8 cellular contexts compared by ENCODE assay signal in the genomic region with DNA sequence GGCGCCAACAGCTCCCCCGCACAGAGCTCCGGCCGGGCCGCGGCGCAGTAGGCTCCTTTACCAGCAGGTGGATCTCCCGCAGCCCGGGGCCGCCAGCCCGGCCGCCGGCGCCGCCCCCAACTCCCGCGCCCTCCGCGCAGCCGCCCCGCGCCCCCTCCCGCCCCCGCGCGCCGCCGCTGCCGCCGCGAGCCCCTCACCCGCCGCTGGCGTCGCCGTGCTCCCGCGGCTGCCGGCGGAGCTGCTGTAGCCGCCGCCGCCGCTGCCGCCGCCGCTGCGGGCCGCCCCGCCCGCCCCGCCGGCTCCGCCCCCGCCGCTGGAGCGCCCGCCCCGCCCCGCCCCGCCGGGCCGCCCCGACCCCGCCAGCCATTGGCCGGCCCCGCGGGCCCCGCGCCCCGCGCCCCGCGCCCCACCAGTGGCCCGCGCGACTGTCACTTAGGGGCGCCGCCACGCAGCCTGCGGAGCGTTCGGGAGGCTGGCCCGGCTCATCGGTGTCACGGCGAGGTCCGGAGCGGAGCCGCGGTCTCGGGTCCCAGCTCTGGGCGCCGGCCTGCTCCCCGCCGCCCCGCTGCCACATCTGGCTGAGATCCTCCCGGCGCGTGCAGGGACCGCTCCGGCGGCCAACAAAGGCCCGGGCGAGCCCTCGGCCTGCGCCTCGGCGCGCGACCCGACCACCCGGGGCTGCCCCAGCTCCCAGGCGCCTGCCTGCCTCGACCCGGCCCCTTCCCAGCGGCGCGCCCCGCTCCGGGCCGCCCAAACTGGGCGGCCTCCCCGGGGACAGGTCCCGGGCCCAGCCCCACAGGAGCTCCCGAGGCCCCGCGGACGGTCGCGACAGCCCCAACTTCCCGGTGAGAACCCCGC. TPM values are rescaled to one million over a fixed set of nuclear protein-coding genes. Genes with fewer than 3 reads are reported as not detected.
A peak's percentile ranks its signal among the peaks of the same experiment; 100 is the strongest.
DNase-seq lines count a peak whose midpoint lies in the region; ATAC-seq, FAIRE-seq and TF ChIP-seq lines count a peak whose summit lies in the region.

A gene (minus strand): TSS at position 282 of the 858 bp plus-strand sequence. CDS start 4,800 bp downstream, outside the sequence.

- FAIRE-seq in GM18507 (lab: Jason Lieb, UNC) = no peak

- ATAC-seq in HG02981 (IDR thresholded peaks at IDR 0.05; ENCODE audit: unreplicated experiment) = peak; percentile 69
- ATAC-seq in naive thymus-derived CD4-positive, alpha-beta T cell = peak; percentile 88
- ATAC-seq in stimulated activated memory B cell treated with anti-CD40 and anti-IgM and Interleukin-4, amounts not matched to agents 10 μg/mL and 1 μg/mL and 100 μg/mL, for 72 hours = peak; percentile 95

- no peaks in the 10 kb centered on the region for H3K9me3 ChIP-seq in esophagus muscularis mucosa
- H3K9me3 ChIP-seq in naive thymus-derived CD4-positive, alpha-beta T cell (ENCODE audit: control insufficient read depth in 2 of 3, low read length in 3 of 3) = no peaks in the 10 kb centered on the region

- in situ Hi-C loops in ACHN (cut with HindIII; ENCODE audit: low pct_ligation_motif_present, low pct_unique_long_range_greater_than_20kb, low sequenced_read_pairs) = no loop called here

- no peaks in the 10 kb centered on the region for H3K27me3 Mint-ChIP-seq in naive thymus-derived CD4-positive, alpha-beta T cell
- H3K27me3 Mint-ChIP-seq in stimulated activated memory B cell treated with anti-CD40 and anti-IgM and Interleukin-4, amounts not matched to agents 10 μg/mL and 1 μg/mL and 100 μg/mL, for 72 hours = no peaks in the 10 kb centered on the region

- H3K27ac Mint-ChIP-seq in naive thymus-derived CD4-positive, alpha-beta T cell = peak within 1 kb of the TSS; percentile 90 to 98 (median 96)
- H3K27ac Mint-ChIP-seq in stimulated activated memory B cell treated with anti-CD40 and anti-IgM and Interleukin-4, amounts not matched to agents 10 μg/mL and 1 μg/mL and 100 μg/mL, for 72 hours = peak within 1 kb of the TSS; percentile 77

- POLR2A ChIA-PET in naive thymus-derived CD4-positive, alpha-beta T cell (lab: Charles Lee) = interaction anchor here (0.7 to 28.9 kb wide), 27 partner anchors 8 to 425 kb away, joined by 3 to 604 read pairs (median 7); no protein-coding TSS in a partner anchor

- H3K4me3 ChIP-seq in esophagus muscularis mucosa = peak within 1 kb of the TSS; percentile 69 to 97 (median 95)
- H3K4me3 ChIP-seq in naive thymus-derived CD4-positive, alpha-beta T cell (ENCODE audit: low read length) = peak within 1 kb of the TSS; percentile 79

- H3K36me3 ChIP-seq in esophagus muscularis mucosa = no peaks in the 10 kb centered on the region
- peaks cover 0 to 5% (median 4%) of the 10 kb centered on the region in 3 experiments for H3K36me3 ChIP-seq in naive thymus-derived CD4-positive, alpha-beta T cell (ENCODE audit: control insufficient read depth in 2 of 3, insufficient read depth in 3 of 3, low read length in 3 of 3)

- DNase-seq in ACHN (peak; percentile 61), GM18507 (ENCODE audit: extremely low spot score, insufficient read length, low read depth) (peak; percentile 60), NOMO-1 treated with dmso at 0.1 percent for 144 hours (lab: John Stamatoyannopoulos, UW; ENCODE audit: unreplicated experiment) (peak; percentile 17), esophagus muscularis mucosa (ENCODE audit: extremely low spot score) (no peak)
- DNase-seq in activated T-cell treated with anti-CD3 and anti-CD28 coated beads, Interleukin-2, amount 50 U/mL, for 1 hour = peak; percentile 87
- peak; percentile 74 to 85 (median 82) for DNase-seq in naive thymus-derived CD4-positive, alpha-beta T cell

- intact Hi-C loops in esophagus muscularis mucosa (cut with DNase I) = loop anchor here (2.0 to 5.0 kb wide), 2 partner anchors 80 to 91 kb away; no protein-coding TSS in a partner anchor
- intact Hi-C loops in naive thymus-derived CD4-positive, alpha-beta T cell (cut with micrococcal nuclease) = loop anchor here (1.0 to 10.0 kb wide), 12 partner anchors 27 to 734 kb away; a partner anchor contains a TSS

- peaks cover 29 to 50% (median 47%) of the 10 kb centered on the region in 4 donors for H3K4me1 ChIP-seq in esophagus muscularis mucosa
- H3K4me1 ChIP-seq in naive thymus-derived CD4-positive, alpha-beta T cell (ENCODE audit: control insufficient read depth in 2 of 2, insufficient read depth in 2 of 2, low read length in 2 of 2) = peaks cover 48% of the 10 kb centered on the region in 2 donors

- CTCF ChIA-PET in naive thymus-derived CD4-positive, alpha-beta T cell (lab: Charles Lee) = interaction anchor here (0.6 to 2.4 kb wide), 14 partner anchors 9 to 722 kb away, joined by 3 to 15 read pairs (median 4); no protein-coding TSS in a partner anchor

- TF ChIP-seq EP300 in esophagus muscularis mucosa (IDR thresholded peaks at IDR 0.05) = no peak

- H3K4me1 Mint-ChIP-seq in naive thymus-derived CD4-positive, alpha-beta T cell = peaks cover 26 to 75% (median 64%) of the 10 kb centered on the region in 7 donors
- peaks cover 57% of the 10 kb centered on the region for H3K4me1 Mint-ChIP-seq in stimulated activated memory B cell treated with anti-CD40 and anti-IgM and Interleukin-4, amounts not matched to agents 10 μg/mL and 1 μg/mL and 100 μg/mL, for 72 hours

- peak in 1 of 3 experiments; percentile 42 for TF ChIP-seq CTCF in esophagus muscularis mucosa (IDR thresholded peaks at IDR 0.05)

- H3K4me3 Mint-ChIP-seq in naive thymus-derived CD4-positive, alpha-beta T cell = peak within 1 kb of the TSS; percentile 89 to 98 (median 94)
- H3K4me3 Mint-ChIP-seq in stimulated activated memory B cell treated with anti-CD40 and anti-IgM and Interleukin-4, amounts not matched to agents 10 μg/mL and 1 μg/mL and 100 μg/mL, for 72 hours = peak within 1 kb of the TSS; percentile 79

- H3K27ac ChIP-seq in esophagus muscularis mucosa (replicated peaks in 1 of 4) = peak within 1 kb of the TSS; percentile 83 to 95 (median 94)
- peak within 1 kb of the TSS; percentile 98 for H3K27ac ChIP-seq in naive thymus-derived CD4-positive, alpha-beta T cell (ENCODE audit: low read depth, low read length)

- peaks cover 0 to 4% (median 0%) of the 10 kb centered on the region in 11 donors for H3K9me3 Mint-ChIP-seq in naive thymus-derived CD4-positive, alpha-beta T cell
- H3K9me3 Mint-ChIP-seq in stimulated activated memory B cell treated with anti-CD40 and anti-IgM and Interleukin-4, amounts not matched to agents 10 μg/mL and 1 μg/mL and 100 μg/mL, for 72 hours = no peaks in the 10 kb centered on the region

- TF ChIP-seq POLR2A in esophagus muscularis mucosa (IDR thresholded peaks at IDR 0.05; ENCODE audit: low read depth) = peak; percentile 53

- 0% methylated on average over 6 of the region's 133 CpGs for WGBS in esophagus muscularis mucosa

- peaks cover 0 to 30% (median 4%) of the 10 kb centered on the region in 5 donors for H3K36me3 Mint-ChIP-seq in naive thymus-derived CD4-positive, alpha-beta T cell
- no peaks in the 10 kb centered on the region for H3K36me3 Mint-ChIP-seq in stimulated activated memory B cell treated with anti-CD40 and anti-IgM and Interleukin-4, amounts not matched to agents 10 μg/mL and 1 μg/mL and 100 μg/mL, for 72 hours

- H3K27me3 ChIP-seq in esophagus muscularis mucosa = no peaks in the 10 kb centered on the region
- H3K27me3 ChIP-seq in naive thymus-derived CD4-positive, alpha-beta T cell (ENCODE audit: control insufficient read depth in 2 of 2, insufficient read depth in 2 of 2, low read length in 2 of 2) = no peaks in the 10 kb centered on the region

RNA-seq across cellular contexts. Expression of the gene that starts here (rescaled TPM):
- total RNA-seq in esophagus muscularis mucosa = 10 to 100 TPM in 3 of 4 donors, 1 to 10 TPM in 1; 9.9 to 21.4 (median 15.2) TPM
- total RNA-seq in naive thymus-derived CD4-positive, alpha-beta T cell = 100 to 1,000 TPM; 125 to 308 (median 240) TPM
- polyA plus RNA-seq in naive thymus-derived CD4-positive, alpha-beta T cell = 100 to 1,000 TPM; 262 to 349 TPM

Comparison
In these comparisons a context has a peak if more than half of its experiments do, and no peak if none do; other contexts are left out.
1. RNA of the gene that starts here (total RNA-seq): 125 to 308 TPM in naive thymus-derived CD4-positive, alpha-beta T cell; 9.9 to 21.4 TPM in esophagus muscularis mucosa; every median in the first group is over 4 times any median in the second.
2. Peak in every context shown above with its lines, with median percentiles within 50 percentile points of each other: ATAC-seq.